In the genomic region with DNA sequence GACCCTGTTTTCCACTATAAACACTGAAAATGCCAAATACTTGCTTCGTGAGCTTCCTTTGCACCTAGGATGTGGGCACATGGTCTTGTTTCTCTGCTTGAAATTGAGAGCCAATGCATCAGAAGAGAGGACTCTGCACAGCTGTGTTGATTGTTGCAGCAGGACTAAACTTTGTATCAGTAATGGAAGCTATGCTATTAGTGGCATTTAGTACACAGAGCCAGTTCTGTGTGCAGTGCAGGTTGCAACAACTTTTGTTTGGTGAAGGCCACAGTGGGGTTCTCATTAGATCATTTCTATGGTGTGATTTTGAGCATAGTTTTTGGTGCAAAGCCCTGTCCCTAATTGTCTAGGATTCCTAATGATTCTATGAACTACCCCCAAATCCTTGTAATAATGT, we compare ENCODE assay signal across 11 cellular contexts.
"Had no signal": no experiment of that assay in that cellular context is flagged by ENCODE, and none has a peak within 500 bp of the region (broad histone marks: within the 10 kb centered on the region; RNA-seq: fewer than 3 reads in every experiment).

No MANE protein-coding gene starts in this region.

- H3K4me2 ChIP-seq: GM23338 had no signal

- FAIRE-seq: H1, H54 had no signal

- H3K4me3 ChIP-seq: GM23248, GM23338, HAP-1 had no signal

- H2AFZ ChIP-seq: GM23248, GM23338 had no signal

- H3K4me1 ChIP-seq: HAP-1 had no signal

- H3K9me3 ChIP-seq: HAP-1 had no signal

- ATAC-seq: GM23338, HCT116 had no signal

- H3K9ac ChIP-seq: GM23248 had no signal

- H3K27ac ChIP-seq: GM23248 had no signal

- DNase-seq: GM23248, GOT3, H7, H9, HCEC 1CT, HFFc6 had no signal

- H3K36me3 ChIP-seq: HAP-1 had no signal
